In genomic region chr17:81616877-81617276, GRCh38 we compare ENCODE assay signal across 31 cellular contexts. TPM values are rescaled to one million over a fixed set of nuclear protein-coding genes. Genes with fewer than 3 reads are reported as not detected.
"Had no signal": no experiment of that assay in that cellular context is flagged by ENCODE, and none has a peak within 500 bp of the region (broad histone marks: within the 10 kb centered on the region; RNA-seq: fewer than 3 reads in every experiment).

No MANE protein-coding gene starts in this region.

- H3K9me3 Mint-ChIP-seq: dendritic cell treated with granulocyte-macrophage colony-stimulating factor and Interleukin-4, amounts not matched to agents 40 ng/mL and 50 ng/mL, for 4 days; immature natural killer cell; natural killer cell treated with Interleukin-12 subunit alpha and Interleukin-12 subunit beta and Interleukin-15 and Interleukin-18, amount 100 ng/mL, for 72 hours; neural crest cell; type B pancreatic cell had no signal

- H3K4me3 Mint-ChIP-seq: dendritic cell treated with granulocyte-macrophage colony-stimulating factor and Interleukin-4, amounts not matched to agents 40 ng/mL and 50 ng/mL, for 4 days; endodermal cell; immature natural killer cell; mesothelial cell of epicardium; natural killer cell treated with Interleukin-12 subunit alpha and Interleukin-12 subunit beta and Interleukin-15 and Interleukin-18, amount 100 ng/mL, for 72 hours; neural crest cell; type B pancreatic cell had no signal

- DNase-seq: effector CD8-positive, alpha-beta T cell; endodermal cell; foreskin keratinocyte; hypothalamus; immature natural killer cell; islet precursor cell; mucosa of descending colon; naive B cell; right lobe of liver; small intestine; stimulated activated CD4-positive, alpha-beta T cell treated with anti-CD3 and anti-CD28 coated beads, Interleukin-15, amount 100 ng/mL, for 24 hours; stimulated activated CD4-positive, alpha-beta T cell treated with anti-CD3 and anti-CD28 coated beads, Interleukin-2, amount 100 ng/mL, for 48 hours; stimulated activated naive CD4-positive, alpha-beta T cell treated with Interleukin-2 at 50 U/mL for 16 hours; stomach; thyroid gland had no signal

- H3K9me3 ChIP-seq: esophagus muscularis mucosa, gastroesophageal sphincter, mucosa of descending colon, neutrophil, right lobe of liver, stomach, thyroid gland had no signal

- FAIRE-seq: colon, endothelial cell of umbilical vein, small intestine had no signal

- H3K4me3 ChIP-seq: esophagus muscularis mucosa, gastroesophageal sphincter, mucosa of descending colon, right lobe of liver, stomach, thyroid gland had no signal

- H3K27ac ChIP-seq: esophagus muscularis mucosa, foreskin keratinocyte, gastroesophageal sphincter, neutrophil, parathyroid adenoma, right lobe of liver, stomach, thyroid gland had no signal

- H3K4me1 ChIP-seq: foreskin keratinocyte, parathyroid adenoma had no signal

- H3K27me3 Mint-ChIP-seq: dendritic cell treated with granulocyte-macrophage colony-stimulating factor and Interleukin-4, amounts not matched to agents 40 ng/mL and 50 ng/mL, for 4 days; naive B cell; natural killer cell treated with Interleukin-12 subunit alpha and Interleukin-12 subunit beta and Interleukin-15 and Interleukin-18, amount 100 ng/mL, for 72 hours; progenitor cell of endocrine pancreas; type B pancreatic cell had no signal

- H3K4me1 Mint-ChIP-seq: endodermal cell, mesothelial cell of epicardium, neural crest cell had no signal

- H3K27ac Mint-ChIP-seq: dendritic cell treated with granulocyte-macrophage colony-stimulating factor and Interleukin-4, amounts not matched to agents 40 ng/mL and 50 ng/mL, for 4 days; endodermal cell; mesothelial cell of epicardium; natural killer cell treated with Interleukin-12 subunit alpha and Interleukin-12 subunit beta and Interleukin-15 and Interleukin-18, amount 100 ng/mL, for 72 hours; progenitor cell of endocrine pancreas; type B pancreatic cell had no signal

- H3K9ac ChIP-seq: parathyroid adenoma had no signal

- ATAC-seq: foreskin keratinocyte; gastroesophageal sphincter; mucosa of descending colon; natural killer cell treated with Interleukin-12 subunit alpha and Interleukin-12 subunit beta and Interleukin-15 and Interleukin-18, amount 100 ng/mL, for 72 hours; right lobe of liver had no signal

- H3K27me3 ChIP-seq: esophagus muscularis mucosa, foreskin keratinocyte, gastroesophageal sphincter, neutrophil, right lobe of liver, stomach, thyroid gland had no signal

- H2AFZ ChIP-seq: parathyroid adenoma had no signal

RNA-seq across cellular contexts. Expression of gene TSPAN10, which starts 20.1 kb away (rescaled TPM):
- total RNA-seq: stomach had no signal

RNA-seq across cellular contexts. Expression of gene PDE6G, which starts 39.5 kb away (rescaled TPM):
- total RNA-seq: cerebellum, foreskin keratinocyte, osteoblast, temporal lobe, thyroid gland, urinary bladder had no signal
